15 cellular contexts compared by ENCODE assay signal in the genomic region with DNA sequence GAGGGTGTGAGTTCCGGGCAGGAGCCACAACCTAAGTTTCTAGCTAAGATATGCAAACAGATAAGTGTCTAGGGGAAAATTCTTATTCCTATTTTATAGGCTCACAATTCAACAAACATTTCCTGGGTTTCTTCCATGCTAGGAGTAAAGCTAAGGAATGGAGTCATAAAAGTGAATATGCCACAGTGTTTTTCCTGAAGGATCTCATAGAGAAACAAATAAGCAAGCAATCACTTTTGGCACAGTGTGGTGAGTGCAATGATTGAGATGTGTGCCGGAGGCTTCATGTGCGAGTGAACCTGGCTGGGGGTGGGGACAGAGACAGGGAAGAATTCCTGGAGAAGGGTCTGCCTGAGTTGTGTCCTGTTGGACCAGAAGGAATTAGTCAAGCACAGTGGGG.
"Had no signal": no experiment of that assay in that cellular context is flagged by ENCODE, and none has a peak within 500 bp of the region (broad histone marks: within the 10 kb centered on the region; RNA-seq: fewer than 3 reads in every experiment).

No MANE protein-coding gene starts in this region.

- H3K4me2 ChIP-seq: neural progenitor cell had no signal

- H3K27ac Mint-ChIP-seq: activated naive CD8-positive, alpha-beta T cell treated with anti-CD3 and anti-CD28 coated beads, Interleukin-2, amount 50 U/mL, for 24 hours; activated T-helper 1 cell treated with anti-CD3 and anti-CD28 coated beads, Interleukin-12 subunit alpha, Interleukin-12 subunit beta, Interleukin-2, Interleukin-4 antibody, amounts not matched to agents 30 ng/mL and 10 ng/mL and 1 ng/mL, durations not matched to agents 14 hours and 24 hours and 36 hours; neural progenitor cell; WTC11 had no signal

- H3K27me3 ChIP-seq: gastroesophageal sphincter, neural progenitor cell, pancreas, thyroid gland, vagina had no signal

- H3K27ac ChIP-seq: gastroesophageal sphincter, neural progenitor cell, skin epidermis, thyroid gland, vagina had no signal

- DNase-seq: activated CD4-positive, alpha-beta T cell treated with anti-CD3 and anti-CD28 coated beads for 48 hours; activated naive CD4-positive, alpha-beta T cell; activated naive CD8-positive, alpha-beta T cell treated with anti-CD3 and anti-CD28 coated beads, Interleukin-2, amount 50 U/mL, for 24 hours; effector CD4-positive, alpha-beta T cell; left ventricle myocardium superior; thyroid gland had no signal

- H3K9ac ChIP-seq: neural progenitor cell had no signal

- FAIRE-seq: colon, keratinocyte, pancreas had no signal

- H3K9me3 ChIP-seq: gastroesophageal sphincter, pancreas, thyroid gland, vagina had no signal

- ATAC-seq: activated naive CD8-positive, alpha-beta T cell treated with anti-CD3 and anti-CD28 coated beads, Interleukin-2, amount 50 U/mL, for 24 hours had no signal

- H3K4me3 ChIP-seq: neural progenitor cell, skin epidermis, thyroid gland had no signal

- H3K36me3 ChIP-seq: gastroesophageal sphincter, neural progenitor cell, pancreas, thyroid gland, vagina had no signal

- H3K4me3 Mint-ChIP-seq: activated naive CD8-positive, alpha-beta T cell treated with anti-CD3 and anti-CD28 coated beads, Interleukin-2, amount 50 U/mL, for 24 hours; activated T-helper 1 cell treated with anti-CD3 and anti-CD28 coated beads, Interleukin-12 subunit alpha, Interleukin-12 subunit beta, Interleukin-2, Interleukin-4 antibody, amounts not matched to agents 30 ng/mL and 10 ng/mL and 1 ng/mL, durations not matched to agents 14 hours and 24 hours and 36 hours; neural progenitor cell; WTC11 had no signal

- H3K9me3 Mint-ChIP-seq: activated naive CD8-positive, alpha-beta T cell treated with anti-CD3 and anti-CD28 coated beads, Interleukin-2, amount 50 U/mL, for 24 hours; activated T-helper 1 cell treated with anti-CD3 and anti-CD28 coated beads, Interleukin-12 subunit alpha, Interleukin-12 subunit beta, Interleukin-2, Interleukin-4 antibody, amounts not matched to agents 30 ng/mL and 10 ng/mL and 1 ng/mL, durations not matched to agents 14 hours and 24 hours and 36 hours had no signal

- H3K36me3 Mint-ChIP-seq: neural progenitor cell, WTC11 had no signal
